8 cellular contexts compared by ENCODE assay signal in genomic region chr20:34111712-34112599, GRCh38. TPM values are rescaled to one million over a fixed set of nuclear protein-coding genes. Genes with fewer than 3 reads are reported as not detected.
A peak's percentile ranks its signal among the peaks of the same experiment; 100 is the strongest.
DNase-seq lines count a peak whose midpoint lies in the region; TF ChIP-seq lines count a peak whose summit lies in the region.

A gene with protein sequence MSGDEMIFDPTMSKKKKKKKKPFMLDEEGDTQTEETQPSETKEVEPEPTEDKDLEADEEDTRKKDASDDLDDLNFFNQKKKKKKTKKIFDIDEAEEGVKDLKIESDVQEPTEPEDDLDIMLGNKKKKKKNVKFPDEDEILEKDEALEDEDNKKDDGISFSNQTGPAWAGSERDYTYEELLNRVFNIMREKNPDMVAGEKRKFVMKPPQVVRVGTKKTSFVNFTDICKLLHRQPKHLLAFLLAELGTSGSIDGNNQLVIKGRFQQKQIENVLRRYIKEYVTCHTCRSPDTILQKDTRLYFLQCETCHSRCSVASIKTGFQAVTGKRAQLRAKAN (minus strand): TSS chr20:34112243. CDS start chr20:34112110, 133 bp downstream.

- H3K79me2 ChIP-seq in H9 (ENCODE audit: insufficient read depth, low read length): peaks cover 42% of the 10 kb centered on the region

- no peaks in the 10 kb centered on the region for H3K9me3 Mint-ChIP-seq in H9
- H3K9me3 Mint-ChIP-seq in nephron: no peaks in the 10 kb centered on the region
- no peaks in the 10 kb centered on the region for H3K9me3 Mint-ChIP-seq in stimulated activated naive CD8-positive, alpha-beta T cell treated with anti-CD3 and anti-CD28 coated beads, Interleukin-15, Interleukin-2, amounts not matched to agents 100 ng/mL and 50 ng/mL, for 24 hours

- no peak within 1 kb of the TSS for H3K27ac ChIP-seq in H9 (ENCODE audit: insufficient read length, low read depth, low read length)

- H2BK5ac ChIP-seq in H9 (ENCODE audit: insufficient read length, low read length): no peak within 1 kb of the TSS

- peaks cover 46% of the 10 kb centered on the region for H3K36me3 ChIP-seq in MG63

- no peak within 1 kb of the TSS for H4K5ac ChIP-seq in H9 (ENCODE audit: insufficient read length, low read depth, low read length)

- no peak within 1 kb of the TSS for H3K56ac ChIP-seq in H9 (ENCODE audit: insufficient read length, low read depth, low read length)

- H2BK12ac ChIP-seq in H9 (ENCODE audit: insufficient read length, low read depth, low read length): no peak within 1 kb of the TSS

- TF ChIP-seq CTCF in H9 (conservative IDR thresholded peaks at IDR 0.05) (no peak; the same call in 2 of the 3 replicates), fibroblast of the aortic adventitia (IDR thresholded peaks at IDR 0.05; ENCODE audit: insufficient read depth, low read length) (no peak), nephron (IDR thresholded peaks at IDR 0.05; ENCODE audit: unreplicated experiment in 3 of 3) (no peak)

- peaks cover 15% of the 10 kb centered on the region for H3K23me2 ChIP-seq in H9 (ENCODE audit: insufficient read length, low read depth, low read length, poor library complexity, severe bottlenecking)

- peak within 1 kb of the TSS; percentile 0 for H3T11ph ChIP-seq in H9 (ENCODE audit: low read length)

- H3K36me3 Mint-ChIP-seq in H9 (ENCODE audit: insufficient read depth in 1 of 3, low read depth in 3 of 3) (peaks cover 28 to 38% (median 31%) of the 10 kb centered on the region in 3 experiments), nephron (ENCODE audit: low read depth) (peaks cover 15% of the 10 kb centered on the region)
- peaks cover 41% of the 10 kb centered on the region for H3K36me3 Mint-ChIP-seq in stimulated activated naive CD8-positive, alpha-beta T cell treated with anti-CD3 and anti-CD28 coated beads, Interleukin-15, Interleukin-2, amounts not matched to agents 100 ng/mL and 50 ng/mL, for 24 hours (ENCODE audit: low read depth)

- H2AFZ ChIP-seq in H9 (ENCODE audit: low read length): no peak within 1 kb of the TSS

- H3K23ac ChIP-seq in H9 (ENCODE audit: insufficient read length, low read depth, low read length): no peak within 1 kb of the TSS

- no peaks in the 10 kb centered on the region for H3K27me3 ChIP-seq in H9 (ENCODE audit: insufficient read depth, low read length)
- no peaks in the 10 kb centered on the region for H3K27me3 ChIP-seq in MG63

- no peaks in the 10 kb centered on the region; the same call in 1 of the 2 replicates for H3K27me3 Mint-ChIP-seq in H9 (ENCODE audit: low read depth)
- peaks cover 3% of the 10 kb centered on the region for H3K27me3 Mint-ChIP-seq in nephron (ENCODE audit: low read depth)
- H3K27me3 Mint-ChIP-seq in stimulated activated naive CD8-positive, alpha-beta T cell treated with anti-CD3 and anti-CD28 coated beads, Interleukin-15, Interleukin-2, amounts not matched to agents 100 ng/mL and 50 ng/mL, for 24 hours: no peaks in the 10 kb centered on the region

- H3K9me3 ChIP-seq in H9 (ENCODE audit: control insufficient read depth, low read depth, low read length): no peaks in the 10 kb centered on the region
- no peaks in the 10 kb centered on the region for H3K9me3 ChIP-seq in MG63

- H4K91ac ChIP-seq in H9 (ENCODE audit: insufficient read length, low read depth, low read length): no peak within 1 kb of the TSS

- H3K4me1 Mint-ChIP-seq in H9: peaks cover 26 to 33% of the 10 kb centered on the region in 2 experiments
- H3K4me1 Mint-ChIP-seq in nephron: peaks cover 36% of the 10 kb centered on the region
- peaks cover 46% of the 10 kb centered on the region for H3K4me1 Mint-ChIP-seq in stimulated activated naive CD8-positive, alpha-beta T cell treated with anti-CD3 and anti-CD28 coated beads, Interleukin-15, Interleukin-2, amounts not matched to agents 100 ng/mL and 50 ng/mL, for 24 hours (ENCODE audit: low read depth)

- H3K4ac ChIP-seq in H9 (ENCODE audit: low read depth, low read length): peak within 1 kb of the TSS; percentile 1; the same call in 1 of the 2 replicates

- no peak within 1 kb of the TSS for H2BK120ac ChIP-seq in H9 (ENCODE audit: low read depth, low read length, poor library complexity, severe bottlenecking)

- H4K8ac ChIP-seq in H9 (replicated peaks; ENCODE audit: insufficient read length, low read depth, low read length): no peak within 1 kb of the TSS

- no peaks in the 10 kb centered on the region for H4K20me1 ChIP-seq in H9 (ENCODE audit: control insufficient read depth, insufficient read depth, insufficient read length)

- H3K4me2 ChIP-seq in H9 (ENCODE audit: insufficient read depth, insufficient read length, low read length): peak within 1 kb of the TSS; percentile 88

- H3K18ac ChIP-seq in H9 (ENCODE audit: insufficient read length, low read depth, low read length): peak within 1 kb of the TSS; percentile 87

- H2BK20ac ChIP-seq in H9 (ENCODE audit: low read depth, low read length, poor library complexity, severe bottlenecking): no peak within 1 kb of the TSS

- H3K14ac ChIP-seq in H9 (ENCODE audit: insufficient read depth, low read length): peak within 1 kb of the TSS; percentile 84

- H3K27ac Mint-ChIP-seq in H9 (peak within 1 kb of the TSS; percentile 97 to 99 (median 99)), nephron (peak within 1 kb of the TSS; percentile 95 to 99 (median 98))
- peak within 1 kb of the TSS; percentile 99 for H3K27ac Mint-ChIP-seq in stimulated activated naive CD8-positive, alpha-beta T cell treated with anti-CD3 and anti-CD28 coated beads, Interleukin-15, Interleukin-2, amounts not matched to agents 100 ng/mL and 50 ng/mL, for 24 hours

- H2AK5ac ChIP-seq in H9 (ENCODE audit: insufficient read length, low read length): no peak within 1 kb of the TSS

- H3K9ac ChIP-seq in H9 (ENCODE audit: extremely low read depth, insufficient read length, low read length): peak within 1 kb of the TSS; percentile 75

- DNase-seq in ELR (ENCODE audit: low read depth) (peak; percentile 99), H9 (peak; percentile 98), MG63 (peak; percentile 92), SHP77 treated with DMSO at 0.1 percent for 48 hours (lab: John Stamatoyannopoulos, UW) (peak; percentile 97), fibroblast of the aortic adventitia (ENCODE audit: low read depth) (peak; percentile 98)
- peak; percentile 98 for DNase-seq in activated effector memory CD4-positive, alpha-beta T cell treated with anti-CD3 and anti-CD28 coated beads, Interleukin-2, amount 50 U/mL, for 16 hours

- no peak within 1 kb of the TSS for H2BK15ac ChIP-seq in H9 (ENCODE audit: low read depth, low read length)

- peak within 1 kb of the TSS; percentile 80 to 98 for H3K4me3 Mint-ChIP-seq in H9
- H3K4me3 Mint-ChIP-seq in nephron: peak within 1 kb of the TSS; percentile 92 to 98 (median 94)
- peak within 1 kb of the TSS; percentile 94 for H3K4me3 Mint-ChIP-seq in stimulated activated naive CD8-positive, alpha-beta T cell treated with anti-CD3 and anti-CD28 coated beads, Interleukin-15, Interleukin-2, amounts not matched to agents 100 ng/mL and 50 ng/mL, for 24 hours

- no CpG with 5 or more reads among the region's 81 CpGs for WGBS in H9 (ENCODE audit: extremely low coverage, insufficient read length, low lambda C conversion rate)

- no peaks in the 10 kb centered on the region for H3K79me1 ChIP-seq in H9 (ENCODE audit: insufficient read depth, low read depth, low read length, poor library complexity, severe bottlenecking)

- H3K4me1 ChIP-seq in H9 (ENCODE audit: insufficient read depth, low read length): peaks cover 3% of the 10 kb centered on the region; the same call in 1 of the 2 replicates

- H3K4me3 ChIP-seq in MG63 (peak within 1 kb of the TSS; percentile 94), fibroblast of the aortic adventitia (ENCODE audit: low read depth, low read length) (peak within 1 kb of the TSS; percentile 96)

RNA-seq across cellular contexts. Expression of the gene that starts here (rescaled TPM):
- 188 and 189 TPM in 2 replicates for total RNA-seq in H9 (2021)
- total RNA-seq in MG63 (2014; rRNA removed; shearing (Covaris generic); ENCODE audit: low replicate concordance): 198 and 276 TPM in 2 replicates
- 148 and 223 TPM in 2 replicates for total RNA-seq in fibroblast of the aortic adventitia (ENCODE audit: low replicate concordance)
